ENCODE assay signal across 2 cellular contexts in the genomic region with DNA sequence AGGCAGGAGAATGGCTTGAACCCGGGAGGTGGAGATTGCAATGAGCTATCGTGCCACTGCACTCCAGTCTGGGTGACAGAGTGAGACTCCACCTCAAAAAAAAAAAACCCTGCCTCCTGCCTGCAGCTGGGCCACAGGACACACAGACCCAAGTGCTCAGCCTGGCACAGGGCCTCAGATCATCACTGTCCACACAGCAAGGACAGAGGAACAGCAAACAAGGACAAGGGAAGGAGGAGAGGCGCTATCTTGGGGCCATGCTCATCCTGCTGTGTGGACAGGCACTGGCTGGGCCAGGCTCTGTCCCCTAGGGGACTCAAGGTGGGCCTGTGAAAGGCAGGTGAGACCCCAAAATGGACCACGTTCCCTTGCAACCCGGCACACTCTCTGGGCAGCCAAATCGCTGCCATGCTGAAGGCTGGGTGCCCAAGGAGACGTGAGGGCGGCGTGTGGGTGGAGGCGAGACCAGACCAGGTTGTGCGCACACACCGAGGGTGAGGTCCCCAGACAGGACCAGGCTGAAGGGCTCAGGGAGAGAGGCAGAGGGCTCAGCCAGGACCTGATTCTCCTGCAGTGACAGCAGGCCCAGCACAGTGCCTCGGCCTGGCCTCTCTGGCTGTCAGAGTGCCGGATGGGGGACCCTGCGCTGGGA.
TF ChIP-seq lines count a peak whose summit lies in the region.

No MANE protein-coding gene starts in this region.

TF ChIP-seq in HEK293, 187 proteins besides CTCF, POLR2A, EP300 and RAD21 (continued from another document):
- no peak for TF ChIP-seq ZSCAN23 (tag by site-specific recombination; IDR thresholded peaks at IDR 0.05)

TF ChIP-seq in SK-N-SH treated with all-trans-retinoic acid at 6 μM for 48 hours, 23 proteins besides CTCF, POLR2A, EP300 and RAD21 (continued from another document):
- TF ChIP-seq TCF4 (CRISPR knock-in tag; IDR thresholded peaks at IDR 0.05; ENCODE audit: borderline replicate concordance) (no peak), ESRRG (CRISPR knock-in tag; IDR thresholded peaks at IDR 0.05) (no peak), ARNTL (CRISPR knock-in tag; IDR thresholded peaks at IDR 0.05; ENCODE audit: borderline replicate concordance, low read depth) (no peak), SNAI2 (CRISPR knock-in tag; IDR thresholded peaks at IDR 0.05) (no peak), ZC3H10 (CRISPR knock-in tag; IDR thresholded peaks at IDR 0.05) (no peak), ZNF565 (CRISPR knock-in tag; conservative IDR thresholded peaks at IDR 0.05; ENCODE audit: low read depth) (no peak), ZFP30 (CRISPR knock-in tag; IDR thresholded peaks at IDR 0.05) (no peak), ZFP3 (CRISPR knock-in tag; IDR thresholded peaks at IDR 0.05) (no peak), ZNF70 (CRISPR knock-in tag; IDR thresholded peaks at IDR 0.05) (no peak), OSR1 (CRISPR knock-in tag; IDR thresholded peaks at IDR 0.05) (no peak), PPARA (CRISPR knock-in tag; IDR thresholded peaks at IDR 0.05; ENCODE audit: borderline replicate concordance) (no peak)
- TF ChIP-seq, protein P1, sequence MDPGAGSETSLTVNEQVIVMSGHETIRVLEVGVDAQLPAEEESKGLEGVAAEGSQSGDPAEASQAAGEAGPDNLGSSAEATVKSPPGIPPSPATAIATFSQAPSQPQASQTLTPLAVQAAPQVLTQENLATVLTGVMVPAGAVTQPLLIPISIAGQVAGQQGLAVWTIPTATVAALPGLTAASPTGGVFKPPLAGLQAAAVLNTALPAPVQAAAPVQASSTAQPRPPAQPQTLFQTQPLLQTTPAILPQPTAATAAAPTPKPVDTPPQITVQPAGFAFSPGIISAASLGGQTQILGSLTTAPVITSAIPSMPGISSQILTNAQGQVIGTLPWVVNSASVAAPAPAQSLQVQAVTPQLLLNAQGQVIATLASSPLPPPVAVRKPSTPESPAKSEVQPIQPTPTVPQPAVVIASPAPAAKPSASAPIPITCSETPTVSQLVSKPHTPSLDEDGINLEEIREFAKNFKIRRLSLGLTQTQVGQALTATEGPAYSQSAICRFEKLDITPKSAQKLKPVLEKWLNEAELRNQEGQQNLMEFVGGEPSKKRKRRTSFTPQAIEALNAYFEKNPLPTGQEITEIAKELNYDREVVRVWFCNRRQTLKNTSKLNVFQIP (CRISPR knock-in tag; IDR thresholded peaks at IDR 0.05; ENCODE audit: borderline replicate concordance, low read depth) = no peak
- TF ChIP-seq, protein P2, sequence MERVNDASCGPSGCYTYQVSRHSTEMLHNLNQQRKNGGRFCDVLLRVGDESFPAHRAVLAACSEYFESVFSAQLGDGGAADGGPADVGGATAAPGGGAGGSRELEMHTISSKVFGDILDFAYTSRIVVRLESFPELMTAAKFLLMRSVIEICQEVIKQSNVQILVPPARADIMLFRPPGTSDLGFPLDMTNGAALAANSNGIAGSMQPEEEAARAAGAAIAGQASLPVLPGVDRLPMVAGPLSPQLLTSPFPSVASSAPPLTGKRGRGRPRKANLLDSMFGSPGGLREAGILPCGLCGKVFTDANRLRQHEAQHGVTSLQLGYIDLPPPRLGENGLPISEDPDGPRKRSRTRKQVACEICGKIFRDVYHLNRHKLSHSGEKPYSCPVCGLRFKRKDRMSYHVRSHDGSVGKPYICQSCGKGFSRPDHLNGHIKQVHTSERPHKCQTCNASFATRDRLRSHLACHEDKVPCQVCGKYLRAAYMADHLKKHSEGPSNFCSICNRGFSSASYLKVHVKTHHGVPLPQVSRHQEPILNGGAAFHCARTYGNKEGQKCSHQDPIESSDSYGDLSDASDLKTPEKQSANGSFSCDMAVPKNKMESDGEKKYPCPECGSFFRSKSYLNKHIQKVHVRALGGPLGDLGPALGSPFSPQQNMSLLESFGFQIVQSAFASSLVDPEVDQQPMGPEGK (CRISPR knock-in tag; IDR thresholded peaks at IDR 0.05; ENCODE audit: borderline replicate concordance) = no peak
- TF ChIP-seq, protein P3, sequence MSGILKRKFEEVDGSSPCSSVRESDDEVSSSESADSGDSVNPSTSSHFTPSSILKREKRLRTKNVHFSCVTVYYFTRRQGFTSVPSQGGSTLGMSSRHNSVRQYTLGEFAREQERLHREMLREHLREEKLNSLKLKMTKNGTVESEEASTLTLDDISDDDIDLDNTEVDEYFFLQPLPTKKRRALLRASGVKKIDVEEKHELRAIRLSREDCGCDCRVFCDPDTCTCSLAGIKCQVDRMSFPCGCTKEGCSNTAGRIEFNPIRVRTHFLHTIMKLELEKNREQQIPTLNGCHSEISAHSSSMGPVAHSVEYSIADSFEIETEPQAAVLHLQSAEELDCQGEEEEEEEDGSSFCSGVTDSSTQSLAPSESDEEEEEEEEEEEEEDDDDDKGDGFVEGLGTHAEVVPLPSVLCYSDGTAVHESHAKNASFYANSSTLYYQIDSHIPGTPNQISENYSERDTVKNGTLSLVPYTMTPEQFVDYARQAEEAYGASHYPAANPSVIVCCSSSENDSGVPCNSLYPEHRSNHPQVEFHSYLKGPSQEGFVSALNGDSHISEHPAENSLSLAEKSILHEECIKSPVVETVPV (CRISPR knock-in tag; IDR thresholded peaks at IDR 0.05) = no peak
- TF ChIP-seq, protein P4, sequence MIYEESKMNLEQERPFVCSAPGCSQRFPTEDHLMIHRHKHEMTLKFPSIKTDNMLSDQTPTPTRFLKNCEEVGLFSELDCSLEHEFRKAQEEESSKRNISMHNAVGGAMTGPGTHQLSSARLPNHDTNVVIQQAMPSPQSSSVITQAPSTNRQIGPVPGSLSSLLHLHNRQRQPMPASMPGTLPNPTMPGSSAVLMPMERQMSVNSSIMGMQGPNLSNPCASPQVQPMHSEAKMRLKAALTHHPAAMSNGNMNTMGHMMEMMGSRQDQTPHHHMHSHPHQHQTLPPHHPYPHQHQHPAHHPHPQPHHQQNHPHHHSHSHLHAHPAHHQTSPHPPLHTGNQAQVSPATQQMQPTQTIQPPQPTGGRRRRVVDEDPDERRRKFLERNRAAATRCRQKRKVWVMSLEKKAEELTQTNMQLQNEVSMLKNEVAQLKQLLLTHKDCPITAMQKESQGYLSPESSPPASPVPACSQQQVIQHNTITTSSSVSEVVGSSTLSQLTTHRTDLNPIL (CRISPR knock-in tag; IDR thresholded peaks at IDR 0.05; ENCODE audit: low read depth) = no peak
- TF ChIP-seq, protein P5, sequence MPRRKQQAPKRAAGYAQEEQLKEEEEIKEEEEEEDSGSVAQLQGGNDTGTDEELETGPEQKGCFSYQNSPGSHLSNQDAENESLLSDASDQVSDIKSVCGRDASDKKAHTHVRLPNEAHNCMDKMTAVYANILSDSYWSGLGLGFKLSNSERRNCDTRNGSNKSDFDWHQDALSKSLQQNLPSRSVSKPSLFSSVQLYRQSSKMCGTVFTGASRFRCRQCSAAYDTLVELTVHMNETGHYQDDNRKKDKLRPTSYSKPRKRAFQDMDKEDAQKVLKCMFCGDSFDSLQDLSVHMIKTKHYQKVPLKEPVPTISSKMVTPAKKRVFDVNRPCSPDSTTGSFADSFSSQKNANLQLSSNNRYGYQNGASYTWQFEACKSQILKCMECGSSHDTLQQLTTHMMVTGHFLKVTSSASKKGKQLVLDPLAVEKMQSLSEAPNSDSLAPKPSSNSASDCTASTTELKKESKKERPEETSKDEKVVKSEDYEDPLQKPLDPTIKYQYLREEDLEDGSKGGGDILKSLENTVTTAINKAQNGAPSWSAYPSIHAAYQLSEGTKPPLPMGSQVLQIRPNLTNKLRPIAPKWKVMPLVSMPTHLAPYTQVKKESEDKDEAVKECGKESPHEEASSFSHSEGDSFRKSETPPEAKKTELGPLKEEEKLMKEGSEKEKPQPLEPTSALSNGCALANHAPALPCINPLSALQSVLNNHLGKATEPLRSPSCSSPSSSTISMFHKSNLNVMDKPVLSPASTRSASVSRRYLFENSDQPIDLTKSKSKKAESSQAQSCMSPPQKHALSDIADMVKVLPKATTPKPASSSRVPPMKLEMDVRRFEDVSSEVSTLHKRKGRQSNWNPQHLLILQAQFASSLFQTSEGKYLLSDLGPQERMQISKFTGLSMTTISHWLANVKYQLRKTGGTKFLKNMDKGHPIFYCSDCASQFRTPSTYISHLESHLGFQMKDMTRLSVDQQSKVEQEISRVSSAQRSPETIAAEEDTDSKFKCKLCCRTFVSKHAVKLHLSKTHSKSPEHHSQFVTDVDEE (CRISPR knock-in tag; IDR thresholded peaks at IDR 0.05) = no peak
